7 cellular contexts compared by ENCODE assay signal in genomic region chr9:112174965-112175795, GRCh38. TPM values are rescaled to one million over a fixed set of nuclear protein-coding genes. Genes with fewer than 3 reads are reported as not detected.
DNase-seq lines count a peak whose midpoint lies in the region; ATAC-seq, FAIRE-seq and TF ChIP-seq lines count a peak whose summit lies in the region.

TSS of gene SUSD1 (minus strand) at chr9:112175297. CDS start at chr9:112175235, 62 bp downstream.

- H3K4me2 ChIP-seq in H1 (ENCODE audit: insufficient read depth in 1 of 2, low read depth in 2 of 2, low read length in 2 of 2) = peak within 1 kb of the TSS; percentile 79 to 87

- no peak within 1 kb of the TSS for H3K56ac ChIP-seq in H1 (replicated peaks; ENCODE audit: insufficient read length, low read depth, low read length)

- H3K36me3 ChIP-seq in HUES64 (ENCODE audit: insufficient read depth, low read length) (no peaks in the 10 kb centered on the region), WERI-Rb-1 (peaks cover 30% of the 10 kb centered on the region), H1 (ENCODE audit: control insufficient read depth in 2 of 4, insufficient read depth in 4 of 4, low read length in 3 of 4) (no peaks in the 10 kb centered on the region), tibial nerve (no peaks in the 10 kb centered on the region)

- no peak within 1 kb of the TSS for H2BK120ac ChIP-seq in H1 (replicated peaks; ENCODE audit: low read depth, low read length)

- H3K79me2 ChIP-seq in H1 (ENCODE audit: control insufficient read depth in 1 of 2, insufficient read depth in 2 of 2, low read length in 2 of 2) = no peaks in the 10 kb centered on the region

- POLR2A ChIA-PET in H1 (lab: Charles Lee; ENCODE audit: partially characterized antibody) = interaction anchor here (0.9 to 2.5 kb wide), 6 partner anchors 9 to 191 kb away, joined by 3 to 13 read pairs (median 3); no protein-coding TSS in a partner anchor

- H4K8ac ChIP-seq in H1 (ENCODE audit: extremely low read depth, insufficient read depth, low read length) = peak within 1 kb of the TSS; percentile 57

- H3K4ac ChIP-seq in H1 (replicated peaks; ENCODE audit: insufficient read length, low read depth, low read length) = peak within 1 kb of the TSS; percentile 32

- H3K27ac ChIP-seq in HUES64 (ENCODE audit: low read depth, low read length) (no peak within 1 kb of the TSS), WERI-Rb-1 (peak within 1 kb of the TSS; percentile 95), H1 (ENCODE audit: low read depth, low read length) (no peak within 1 kb of the TSS), tibial nerve (peak within 1 kb of the TSS in 3 of 4 donors; percentile 55 to 86 (median 66))

- H3K4me1 ChIP-seq in HUES64 (ENCODE audit: insufficient read depth, low read length) = peaks cover 4% of the 10 kb centered on the region; the same call in 1 of the 2 replicates
- H3K4me1 ChIP-seq in H1 (replicated peaks in 1 of 4; ENCODE audit: control insufficient read depth in 3 of 4, insufficient read depth in 4 of 4, low read length in 3 of 4) = peaks cover 0 to 15% (median 3%) of the 10 kb centered on the region in 4 experiments; a peak in 5 of 7 replicates
- H3K4me1 ChIP-seq in mononuclear cell (ENCODE audit: insufficient read depth, low read length) = peaks cover 88% of the 10 kb centered on the region
- peaks cover 0 to 16% (median 12%) of the 10 kb centered on the region in 4 donors for H3K4me1 ChIP-seq in tibial nerve

- no peaks in the 10 kb centered on the region for H3K79me1 ChIP-seq in H1 (ENCODE audit: low read depth, low read length)

- peak within 1 kb of the TSS; percentile 83 for H2BK15ac ChIP-seq in H1 (ENCODE audit: low read length)

- no peak for TF ChIP-seq POLR2A in H1 (IDR thresholded peaks at IDR 0.05; ENCODE audit: control extremely low read depth in 1 of 2, low read depth in 2 of 2, low read length in 2 of 2)
- no peak for TF ChIP-seq POLR2A in tibial nerve (IDR thresholded peaks at IDR 0.05)

- peak within 1 kb of the TSS; percentile 78 for H3K18ac ChIP-seq in H1 (ENCODE audit: extremely low read depth, low read length)

- TF ChIP-seq RAD21 in H1 (IDR thresholded peaks at IDR 0.05 in 1 of 2, conservative IDR thresholded peaks at IDR 0.05 in 1 of 2; ENCODE audit: low read depth in 2 of 2, low read length in 2 of 2) = no peak

- no peaks in the 10 kb centered on the region for H4K20me1 ChIP-seq in H1 (replicated peaks in 1 of 2; ENCODE audit: control insufficient read depth in 1 of 2, insufficient read depth in 2 of 2, low read length in 2 of 2)

- TF ChIP-seq EP300 in H1 (IDR thresholded peaks at IDR 0.05; ENCODE audit: borderline replicate concordance in 1 of 2, low read depth in 2 of 2, low read length in 2 of 2) = no peak
- TF ChIP-seq EP300 in tibial nerve (IDR thresholded peaks at IDR 0.05) = no peak

- no peak within 1 kb of the TSS for H3K23ac ChIP-seq in H1 (ENCODE audit: insufficient read length)

- H2AK5ac ChIP-seq in H1 (ENCODE audit: low read depth, low read length) = no peak within 1 kb of the TSS

- peak within 1 kb of the TSS; percentile 40 for H3K9ac ChIP-seq in HUES64 (ENCODE audit: low read depth, low read length)
- H3K9ac ChIP-seq in H1 (replicated peaks in 1 of 4; ENCODE audit: extremely low read depth in 1 of 4, low read depth in 3 of 4, low read length in 3 of 4) = peak within 1 kb of the TSS in 2 of 4 experiments; percentile 57 to 58; a peak in 4 of 7 replicates

- TF ChIP-seq CTCF in GM12875 (IDR thresholded peaks at IDR 0.05; ENCODE audit: borderline replicate concordance, insufficient read depth, low read depth, low read length) (no peak), WERI-Rb-1 (IDR thresholded peaks at IDR 0.05; ENCODE audit: low read depth, low read length) (no peak), H1 (IDR thresholded peaks at IDR 0.05; ENCODE audit: control extremely low read depth in 1 of 3, insufficient read depth in 1 of 3, low read depth in 1 of 3, low read length in 3 of 3) (0 out of 4 replicates have a peak, but pooled peaks of 1 of the 3 experiments have one; percentile 10), tibial nerve (IDR thresholded peaks at IDR 0.05) (no peak)

- H3K9me3 ChIP-seq in HUES64 (ENCODE audit: insufficient read depth, low read depth, low read length) = no peaks in the 10 kb centered on the region
- H3K9me3 ChIP-seq in WERI-Rb-1 (ENCODE audit: severe bottlenecking) = no peaks in the 10 kb centered on the region
- no peaks in the 10 kb centered on the region for H3K9me3 ChIP-seq in H1 (ENCODE audit: insufficient read depth in 2 of 2, low read depth in 1 of 2, low read length in 1 of 2)
- H3K9me3 ChIP-seq in mononuclear cell (ENCODE audit: low read depth, low read length) = no peaks in the 10 kb centered on the region
- no peaks in the 10 kb centered on the region for H3K9me3 ChIP-seq in tibial nerve

- H4K91ac ChIP-seq in H1 (replicated peaks; ENCODE audit: insufficient read length, low read length) = peak within 1 kb of the TSS; percentile 36

- ATAC-seq in GM21526 (IDR thresholded peaks at IDR 0.05; ENCODE audit: low FRiP score, unreplicated experiment) = peak; percentile 46

- 1% methylated on average over 88 of the region's 88 CpGs for WGBS in HUES64
- WGBS in H1 (ENCODE audit: extremely low coverage in 1 of 2, insufficient coverage in 1 of 2, insufficient read length in 1 of 2, insufficient replicate concordance in 2 of 2, low coverage in 1 of 2, low lambda C conversion rate in 2 of 2, missing lambda C conversion rate in 1 of 2), 2 experiments = 1% methylated on average over 62 of the region's 88 CpGs; no CpG with 5 or more reads in 1 of the 2 experiments
- 3 to 13% methylated on average over 11 to 54 of the region's 88 CpGs for WGBS in tibial nerve, 2 donors

- CTCF ChIA-PET in H1 (lab: Charles Lee; ENCODE audit: partially characterized antibody) = interaction anchor here (0.6 to 3.7 kb wide), 8 partner anchors 13 to 159 kb away, joined by 3 to 14 read pairs (median 4); partner anchors contain the start of gene PTBP3

- H3K23me2 ChIP-seq in H1 (ENCODE audit: low read depth, low read length) = peaks cover 10% of the 10 kb centered on the region

- peak within 1 kb of the TSS; percentile 90 for H2AFZ ChIP-seq in H1 (ENCODE audit: low read length)

- H2BK5ac ChIP-seq in H1 (ENCODE audit: low read depth, low read length) = peak within 1 kb of the TSS; percentile 27; the same call in 1 of the 2 replicates

- H3K14ac ChIP-seq in H1 (ENCODE audit: insufficient read length) = no peak within 1 kb of the TSS

- no peak within 1 kb of the TSS for H4K5ac ChIP-seq in H1 (ENCODE audit: insufficient read length, low read depth, low read length)

- peak; percentile 71 for DNase-seq in WERI-Rb-1
- DNase-seq in H1 (ENCODE audit: low read depth in 1 of 2, low spot score in 2 of 2) = peak in 1 of 2 experiments; percentile 70
- no peak for DNase-seq in tibial nerve (ENCODE audit: low spot score in 2 of 2)

- H2BK20ac ChIP-seq in H1 (ENCODE audit: low read length) = 0 out of 2 replicates have a peak within 1 kb of the TSS, but pooled peaks have one; percentile 32

- H3K4me3 ChIP-seq in GM12875 (ENCODE audit: low read depth, low read length) (peak within 1 kb of the TSS; percentile 57), HUES64 (ENCODE audit: low read length) (peak within 1 kb of the TSS; percentile 67), WERI-Rb-1 (ENCODE audit: low read depth, low read length) (peak within 1 kb of the TSS; percentile 63), H1 (ENCODE audit: extremely low read depth in 1 of 4, insufficient read depth in 2 of 4, low read depth in 3 of 4, low read length in 4 of 4) (peak within 1 kb of the TSS; percentile 56 to 74 (median 72)), mononuclear cell (ENCODE audit: low read length) (peak within 1 kb of the TSS; percentile 52), tibial nerve (peak within 1 kb of the TSS; percentile 45 to 74 (median 58))

- H2BK12ac ChIP-seq in H1 (ENCODE audit: low read depth, low read length) = peak within 1 kb of the TSS; percentile 50; the same call in 1 of the 2 replicates

- FAIRE-seq in H1 (lab: Jason Lieb, UNC) = no peak

- H3K27me3 ChIP-seq in HUES64 (ENCODE audit: insufficient read depth, low read length) (peaks cover 43% of the 10 kb centered on the region), WERI-Rb-1 (ENCODE audit: insufficient read depth, low read depth, severe bottlenecking) (no peaks in the 10 kb centered on the region), H1 (replicated peaks in 1 of 4; ENCODE audit: control insufficient read depth in 3 of 4, extremely low read depth in 1 of 4, insufficient read depth in 3 of 4, low read length in 3 of 4) (peaks cover 0 to 35% (median 17%) of the 10 kb centered on the region in 4 experiments; a peak in 5 of 7 replicates), mononuclear cell (ENCODE audit: insufficient read depth, low read length) (no peaks in the 10 kb centered on the region), tibial nerve (peaks cover 0 to 12% of the 10 kb centered on the region in 2 donors)

TF ChIP-seq in H1, 55 proteins besides CTCF, POLR2A, EP300 and RAD21:
- TF ChIP-seq ZNF274 (IDR thresholded peaks at IDR 0.05; ENCODE audit: borderline replicate concordance, extremely low read depth, low read length) (no peak), SP1 (IDR thresholded peaks at IDR 0.05; ENCODE audit: low read depth, low read length) (no peak), SUZ12 (IDR thresholded peaks at IDR 0.05; ENCODE audit: low read length) (0 out of 2 replicates have a peak, but pooled peaks have one; percentile 54), SP2 (IDR thresholded peaks at IDR 0.05; ENCODE audit: low read length) (no peak), SIN3A (conservative IDR thresholded peaks at IDR 0.05 in 1 of 2, IDR thresholded peaks at IDR 0.05 in 1 of 2; ENCODE audit: low read depth in 1 of 2, low read length in 2 of 2) (0 out of 4 replicates have a peak, but pooled peaks of 1 of the 2 experiments have one; percentile 26), CTBP2 (IDR thresholded peaks at IDR 0.05; ENCODE audit: borderline replicate concordance, insufficient read depth, insufficient read length, low read length) (peak; percentile 12), ASH2L (IDR thresholded peaks at IDR 0.05; ENCODE audit: low read length) (peak; percentile 45), KDM4A (IDR thresholded peaks at IDR 0.05; ENCODE audit: low read depth, low read length, severe bottlenecking) (peak; percentile 86)

RNA-seq across cellular contexts. Expression of gene SUSD1, which starts in this region (rescaled TPM):
- polyA plus RNA-seq in HUES64 (2013, experiment 1 of 2) = 2.3 TPM
- 2.5 TPM for polyA plus RNA-seq in HUES64 (2013, experiment 2 of 2)
- total RNA-seq in H1 (2021; fragmentation: NEBNext Ultra II Directional; extraction: Animal tissue kit (Norgen Biotek cat#: 25700)) = 6.9 and 7.2 TPM in 2 replicates
- 2.8 and 3.3 TPM in 2 replicates for polyA plus RNA-seq in H1 (2011; rRNA removed)
- polyA plus RNA-seq in H1 (2011; cell fraction: cytosol; rRNA removed) = 3.4 TPM
- polyA plus RNA-seq in H1 (2011; cell fraction: nucleus; rRNA removed) = 4.5 TPM
- polyA plus RNA-seq in H1 (2012, experiment 1 of 2) = 3.5 to 4.1 TPM (median 3.7 TPM) in 4 replicates
- 0.94 TPM for polyA plus RNA-seq in H1 (2012, experiment 2 of 2)
- polyA plus RNA-seq in H1 (2013, experiment 1 of 2) = 5.8 TPM
- polyA plus RNA-seq in H1 (2013, experiment 2 of 2) = 6.1 TPM
- 6.6 and 14.3 TPM in 2 replicates for polyA minus RNA-seq in H1 (2011; rRNA and poly(A)+ RNA removed)
- 6.1 TPM for polyA minus RNA-seq in H1 (2011; cell fraction: cytosol; rRNA and poly(A)+ RNA removed)
- polyA minus RNA-seq in H1 (2011; cell fraction: nucleus; rRNA and poly(A)+ RNA removed) = 10.0 TPM
- total RNA-seq in mononuclear cell = 28.5 TPM
- total RNA-seq in tibial nerve = 10 to 100 TPM in 2 of 4 donors, 1 to 10 TPM in 2; 6.9 to 19.8 (median 11.5) TPM

Comparison
In these comparisons a context has a peak if more than half of its experiments do, and no peak if none do; other contexts are left out.
1. H3K27ac ChIP-seq: peak in WERI-Rb-1 (single experiment) and tibial nerve (3 of 4); none in HUES64 (single experiment) and H1 (single experiment).
2. Peak in every context shown above with its lines, with median percentiles within 50 percentile points of each other: H3K4me3 ChIP-seq.